Comparison of ENCODE assay signal across 9 cellular contexts in the genomic region with DNA sequence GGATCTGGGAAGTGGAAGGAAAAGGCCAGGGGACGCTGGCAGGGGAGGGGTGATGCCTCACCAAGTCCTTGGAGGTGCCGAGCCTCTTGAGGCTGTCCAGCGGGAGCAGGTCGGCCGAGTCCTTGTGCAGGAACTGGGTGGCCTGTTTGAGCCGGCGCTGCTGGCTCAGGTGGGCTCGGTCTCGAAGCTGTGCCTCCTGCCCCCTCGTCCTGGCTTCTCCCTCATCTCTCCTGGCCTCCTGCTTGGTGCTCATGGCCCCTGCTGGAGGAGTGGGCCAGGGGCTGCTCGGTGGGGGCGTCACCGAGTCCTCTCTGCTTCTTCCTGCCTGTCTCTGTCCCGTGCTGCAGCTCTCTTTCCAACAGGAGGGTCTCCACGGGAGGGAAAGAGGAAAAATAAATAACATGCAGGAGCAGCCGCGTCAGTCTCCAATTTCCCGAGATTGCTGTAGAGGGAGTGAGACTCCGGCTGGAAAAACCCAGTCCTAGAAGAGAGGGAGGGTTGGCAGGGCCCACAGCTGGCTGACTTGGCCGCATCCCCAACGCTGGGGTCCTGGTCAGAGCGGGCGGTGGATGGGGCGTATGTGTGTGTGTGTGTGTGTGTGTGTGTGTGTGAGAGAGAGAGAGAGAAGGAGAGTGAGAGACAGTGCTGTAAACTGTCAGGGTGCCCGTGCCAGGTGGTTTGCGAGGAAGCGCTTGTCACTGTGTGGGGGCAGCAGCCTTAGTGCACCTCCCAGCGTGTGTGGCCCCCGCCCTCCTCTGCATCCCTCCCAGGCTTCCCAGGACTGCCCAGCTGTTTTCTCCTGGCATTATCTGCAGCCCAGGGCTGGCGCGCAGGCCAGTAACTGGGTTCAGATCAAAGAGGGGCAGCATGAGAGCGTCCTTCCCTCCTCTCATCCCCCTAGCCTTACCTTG. TPM values are rescaled to one million over a fixed set of nuclear protein-coding genes. Genes with fewer than 3 reads are reported as not detected.
DNase-seq lines count a peak whose midpoint lies in the region; ATAC-seq and TF ChIP-seq lines count a peak whose summit lies in the region.
"Had no signal": no experiment of that assay in that cellular context is flagged by ENCODE, and none has a peak within 500 bp of the region (broad histone marks: within the 10 kb centered on the region; RNA-seq: fewer than 3 reads in every experiment).

A gene with protein sequence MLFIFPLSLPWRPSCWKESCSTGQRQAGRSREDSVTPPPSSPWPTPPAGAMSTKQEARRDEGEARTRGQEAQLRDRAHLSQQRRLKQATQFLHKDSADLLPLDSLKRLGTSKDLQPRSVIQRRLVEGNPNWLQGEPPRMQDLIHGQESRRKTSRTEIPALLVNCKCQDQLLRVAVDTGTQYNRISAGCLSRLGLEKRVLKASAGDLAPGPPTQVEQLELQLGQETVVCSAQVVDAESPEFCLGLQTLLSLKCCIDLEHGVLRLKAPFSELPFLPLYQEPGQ (minus strand): TSS at position 455 of the 911 bp plus-strand sequence. CDS start 52 bp downstream, at position 403.

- H3K4me3 ChIP-seq in brain microvascular endothelial cell (ENCODE audit: low read depth, low read length) (no peak within 1 kb of the TSS), stomach (peak within 1 kb of the TSS; percentile 12 to 28 (median 22))

- in situ Hi-C loops in brain microvascular endothelial cell (cut with HindIII; ENCODE audit: low pct_ligation_motif_present, low sequenced_read_pairs): no loop called here

- no peak for TF ChIP-seq POLR2A in stomach (IDR thresholded peaks at IDR 0.05)

- peaks cover 2 to 6% of the 10 kb centered on the region in 2 donors for H3K4me1 Mint-ChIP-seq in immature natural killer cell

- ATAC-seq in HG03135 (IDR thresholded peaks at IDR 0.05; ENCODE audit: unreplicated experiment) (no peak), HG03039 (IDR thresholded peaks at IDR 0.05; ENCODE audit: unreplicated experiment) (no peak)

- TF ChIP-seq EP300 in stomach (IDR thresholded peaks at IDR 0.05): no peak

- peaks cover 9 to 19% (median 12%) of the 10 kb centered on the region in 4 donors for H3K4me1 ChIP-seq in stomach

- H3K36me3 Mint-ChIP-seq in immature natural killer cell: peaks cover 18 to 23% (median 18%) of the 10 kb centered on the region in 3 donors

- H3K4me3 Mint-ChIP-seq in immature natural killer cell: no peak within 1 kb of the TSS

- no peak within 1 kb of the TSS for H3K27ac ChIP-seq in brain microvascular endothelial cell
- H3K27ac ChIP-seq in stomach: peak within 1 kb of the TSS in 2 of 5 donors; percentile 8 to 26
- H3K27ac ChIP-seq: epithelial cell of prostate had no signal

- DNase-seq in NCI-H1694 treated with DMSO at 0.1 percent for 48 hours (lab: John Stamatoyannopoulos, UW): peak; percentile 43
- DNase-seq in brain microvascular endothelial cell: peak; percentile 32
- peak; percentile 61 for DNase-seq in islet precursor cell
- DNase-seq in stomach: no peak
- DNase-seq in immature natural killer cell: no peak
- DNase-seq: GOT3 had no signal

- H3K9me3 ChIP-seq in stomach: no peaks in the 10 kb centered on the region

- H3K36me3 ChIP-seq in brain microvascular endothelial cell (replicated peaks) (no peaks in the 10 kb centered on the region), stomach (peaks cover 0 to 43% (median 36%) of the 10 kb centered on the region in 4 donors)

- H3K27ac Mint-ChIP-seq in immature natural killer cell: peak within 1 kb of the TSS in 1 of 6 donors; percentile 57

- H3K9me3 Mint-ChIP-seq in immature natural killer cell: no peaks in the 10 kb centered on the region

- intact Hi-C loops in stomach (cut with DNase I; ENCODE audit: low total_unique reads): no loop called here

- TF ChIP-seq CTCF in brain microvascular endothelial cell (IDR thresholded peaks at IDR 0.05; ENCODE audit: low read depth, low read length, missing control alignments) (peak; percentile 36), stomach (IDR thresholded peaks at IDR 0.05) (no peak)

- 9 to 18% (median 13%) methylated on average over 28 to 32 of the region's 32 CpGs for WGBS in stomach, 5 donors

- H3K27me3 Mint-ChIP-seq in immature natural killer cell (ENCODE audit: low read depth in 3 of 3): peaks cover 0 to 5% (median 1%) of the 10 kb centered on the region in 3 donors

- no peaks in the 10 kb centered on the region for H3K27me3 ChIP-seq in brain microvascular endothelial cell (replicated peaks)
- peaks cover 0 to 6% (median 0%) of the 10 kb centered on the region in 3 donors for H3K27me3 ChIP-seq in stomach

RNA-seq across cellular contexts. Expression of the gene that starts here (rescaled TPM):
- 10 to 100 TPM in 1 of 5 donors, 1 to 10 TPM in 1, under 1 TPM in 1, not detected in 2; 0.92 to 24.3 (median 4.7) TPM for total RNA-seq in stomach
- under 1 TPM; 0.31 to 0.87 (median 0.63) TPM for polyA plus RNA-seq in stomach
- polyA plus RNA-seq in immature natural killer cell: 1 to 10 TPM in 1 of 3 donors, under 1 TPM in 2; 0.31 to 1.4 (median 0.71) TPM

Comparison
In these comparisons a context has a peak if more than half of its experiments do, and no peak if none do; other contexts are left out.
1. DNase-seq: peak in NCI-H1694 treated with DMSO at 0.1 percent for 48 hours (single experiment), brain microvascular endothelial cell (single experiment) and islet precursor cell (single experiment); none in stomach (single experiment) and immature natural killer cell (0 of 3).